ENCODE assay signal across 18 cellular contexts in the genomic region with DNA sequence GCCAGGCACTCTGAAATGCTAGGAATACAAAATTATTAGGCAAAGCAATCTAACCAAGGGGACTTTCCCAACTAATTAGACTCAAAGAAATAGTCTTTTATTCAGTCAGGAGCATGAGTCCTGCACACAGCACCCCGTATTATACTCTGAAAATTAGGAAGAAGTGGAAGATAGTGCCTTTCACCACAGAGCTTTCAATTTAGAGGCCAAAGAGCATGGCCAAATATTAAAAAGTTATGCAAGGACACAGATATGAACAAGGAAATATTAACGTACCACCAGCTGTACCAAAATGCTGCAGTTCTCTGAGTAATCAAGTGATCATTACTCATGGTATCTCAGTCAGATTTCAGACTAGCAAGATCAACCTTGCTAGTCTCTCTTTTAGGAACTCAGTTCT. TPM values are rescaled to one million over a fixed set of nuclear protein-coding genes. Genes with fewer than 3 reads are reported as not detected.
A peak's percentile ranks its signal among the peaks of the same experiment; 100 is the strongest.
DNase-seq lines count a peak whose midpoint lies in the region; ATAC-seq and TF ChIP-seq lines count a peak whose summit lies in the region.
"Had no signal": no experiment of that assay in that cellular context is flagged by ENCODE, and none has a peak within 500 bp of the region (broad histone marks: within the 10 kb centered on the region; RNA-seq: fewer than 3 reads in every experiment).

No MANE protein-coding gene starts in this region.

- no peaks in the 10 kb centered on the region for H3K27me3 Mint-ChIP-seq in dendritic cell treated with granulocyte-macrophage colony-stimulating factor and Interleukin-4, amounts not matched to agents 40 ng/mL and 50 ng/mL, for 4 days
- H3K27me3 Mint-ChIP-seq: progenitor cell of endocrine pancreas; stimulated activated naive CD8-positive, alpha-beta T cell treated with anti-CD3 and anti-CD28 coated beads, Interleukin-15, amount 100 ng/mL, for 72 hours had no signal

- intact Hi-C loops in dendritic cell treated with granulocyte-macrophage colony-stimulating factor and Interleukin-4, amounts not matched to agents 40 ng/mL and 50 ng/mL, for 4 days (cut with micrococcal nuclease): no loop called here
- intact Hi-C loops in right lobe of liver (cut with DNase I) (no loop called here), thyroid gland (cut with DNase I) (no loop called here)

- peak overlapping the region; percentile 96 for H3K27ac Mint-ChIP-seq in dendritic cell treated with granulocyte-macrophage colony-stimulating factor and Interleukin-4, amounts not matched to agents 40 ng/mL and 50 ng/mL, for 4 days
- H3K27ac Mint-ChIP-seq: progenitor cell of endocrine pancreas; stimulated activated naive CD8-positive, alpha-beta T cell treated with anti-CD3 and anti-CD28 coated beads, Interleukin-15, amount 100 ng/mL, for 72 hours had no signal

- H3K27me3 ChIP-seq in BLaER1 treated with 17β-estradiol and CSF1 and Interleukin-3, amounts not matched to agents 10 nM and 100 nM: peaks cover 0 to 17% (median 10%) of the 10 kb centered on the region in 11 experiments; a peak in 11 of 22 replicates
- H3K27me3 ChIP-seq in right lobe of liver (no peaks in the 10 kb centered on the region), thyroid gland (no peaks in the 10 kb centered on the region)
- H3K27me3 ChIP-seq: vagina had no signal

- ATAC-seq in right lobe of liver: peak in 1 of 4 donors; percentile 7
- ATAC-seq: stimulated activated naive CD8-positive, alpha-beta T cell treated with anti-CD3 and anti-CD28 coated beads, Interleukin-15, amount 100 ng/mL, for 72 hours had no signal

- TF ChIP-seq POLR2A in right lobe of liver (IDR thresholded peaks at IDR 0.05) (peak; percentile 27), thyroid gland (IDR thresholded peaks at IDR 0.05) (no peak)

- TF ChIP-seq CTCF in right lobe of liver (IDR thresholded peaks at IDR 0.05) (no peak), thyroid gland (IDR thresholded peaks at IDR 0.05) (no peak)

- peaks cover 50% of the 10 kb centered on the region for H3K4me1 Mint-ChIP-seq in dendritic cell treated with granulocyte-macrophage colony-stimulating factor and Interleukin-4, amounts not matched to agents 40 ng/mL and 50 ng/mL, for 4 days (ENCODE audit: low read depth)
- H3K4me1 Mint-ChIP-seq: stimulated activated naive CD8-positive, alpha-beta T cell treated with anti-CD3 and anti-CD28 coated beads, Interleukin-15, amount 100 ng/mL, for 72 hours had no signal

- H3K9me3 ChIP-seq in BLaER1 treated with 17β-estradiol and CSF1 and Interleukin-3, amounts not matched to agents 10 nM and 100 nM (replicated peaks in 1 of 11): no peaks in the 10 kb centered on the region
- H3K9me3 ChIP-seq in right lobe of liver (no peaks in the 10 kb centered on the region), thyroid gland (no peaks in the 10 kb centered on the region)
- H3K9me3 ChIP-seq: Caco-2, vagina had no signal

- H3K9me3 Mint-ChIP-seq in dendritic cell treated with granulocyte-macrophage colony-stimulating factor and Interleukin-4, amounts not matched to agents 40 ng/mL and 50 ng/mL, for 4 days: no peaks in the 10 kb centered on the region
- H3K9me3 Mint-ChIP-seq: stimulated activated naive CD8-positive, alpha-beta T cell treated with anti-CD3 and anti-CD28 coated beads, Interleukin-15, amount 100 ng/mL, for 72 hours had no signal

- no peaks in the 10 kb centered on the region for H4K20me1 ChIP-seq in BLaER1 treated with 17β-estradiol and CSF1 and Interleukin-3, amounts not matched to agents 10 nM and 100 nM

- peak overlapping the region in 9 of 11 experiments; percentile 23 to 91 (median 81); a peak in 15 of 22 replicates for H3K9ac ChIP-seq in BLaER1 treated with 17β-estradiol and CSF1 and Interleukin-3, amounts not matched to agents 10 nM and 100 nM

- no peak overlapping the region for H3K4me3 Mint-ChIP-seq in dendritic cell treated with granulocyte-macrophage colony-stimulating factor and Interleukin-4, amounts not matched to agents 40 ng/mL and 50 ng/mL, for 4 days
- H3K4me3 Mint-ChIP-seq: stimulated activated naive CD8-positive, alpha-beta T cell treated with anti-CD3 and anti-CD28 coated beads, Interleukin-15, amount 100 ng/mL, for 72 hours had no signal

- H3K4me3 ChIP-seq in BLaER1 treated with 17β-estradiol and CSF1 and Interleukin-3, amounts not matched to agents 10 nM and 100 nM: peak overlapping the region in 3 of 10 experiments; percentile 33 to 39 (median 35); a peak in 3 of 20 replicates
- H3K4me3 ChIP-seq in right lobe of liver: no peak overlapping the region
- no peak overlapping the region for H3K4me3 ChIP-seq in thyroid gland (replicated peaks in 1 of 3)
- H3K4me3 ChIP-seq: vagina had no signal

- peaks cover 0 to 5% (median 0%) of the 10 kb centered on the region in 11 experiments; a peak in 1 of 22 replicates for H3K36me3 ChIP-seq in BLaER1 treated with 17β-estradiol and CSF1 and Interleukin-3, amounts not matched to agents 10 nM and 100 nM
- no peaks in the 10 kb centered on the region for H3K36me3 ChIP-seq in right lobe of liver
- H3K36me3 ChIP-seq in thyroid gland: no peaks in the 10 kb centered on the region
- H3K36me3 ChIP-seq: vagina had no signal

- DNase-seq in MV-4-11 (lab: John Stamatoyannopoulos, UW) (peak; percentile 39), right lobe of liver (no peak), thyroid gland (no peak), NCI-H2081 (lab: John Stamatoyannopoulos, UW) (no peak), NCI-H1092 (lab: John Stamatoyannopoulos, UW) (no peak)
- DNase-seq in activated CD8-positive, alpha-beta memory T cell treated with anti-CD3 and anti-CD28 coated beads, Interleukin-2, amount 50 U/mL, for 48 hours: no peak
- DNase-seq: activated CD4-positive, alpha-beta T cell treated with anti-CD3 and anti-CD28 coated beads for 1 hour; activated naive CD4-positive, alpha-beta T cell treated with Interleukin-2 at 50 U/mL for 16 hours; Caco-2; GOT3; KG1; NCI-H1694 treated with DMSO at 0.1 percent for 48 hours; NCI-H446 treated with DMSO at 0.1 percent for 48 hours; stimulated activated naive CD8-positive, alpha-beta T cell treated with anti-CD3 and anti-CD28 coated beads, Interleukin-15, amount 100 ng/mL, for 72 hours had no signal

- no peaks in the 10 kb centered on the region for H3K36me3 Mint-ChIP-seq in dendritic cell treated with granulocyte-macrophage colony-stimulating factor and Interleukin-4, amounts not matched to agents 40 ng/mL and 50 ng/mL, for 4 days (ENCODE audit: low read depth)

- peak overlapping the region; percentile 64 to 99 (median 96); a peak in 21 of 22 replicates for H3K27ac ChIP-seq in BLaER1 treated with 17β-estradiol and CSF1 and Interleukin-3, amounts not matched to agents 10 nM and 100 nM
- peak overlapping the region in 2 of 3 donors; percentile 72 to 90 for H3K27ac ChIP-seq in right lobe of liver
- no peak overlapping the region for H3K27ac ChIP-seq in thyroid gland

- peak overlapping the region in 10 of 11 experiments; percentile 65 to 90 (median 84); a peak in 18 of 22 replicates for H3K4me2 ChIP-seq in BLaER1 treated with 17β-estradiol and CSF1 and Interleukin-3, amounts not matched to agents 10 nM and 100 nM

- 34% methylated on average over 2 of the region's 2 CpGs for WGBS in right lobe of liver (ENCODE audit: insufficient coverage, low coverage, low lambda C conversion rate, missing lambda C conversion rate)
- 86 to 90% methylated on average over 2 of the region's 2 CpGs for WGBS in thyroid gland, 2 donors

- H3K4me1 ChIP-seq in BLaER1 treated with 17β-estradiol and CSF1 and Interleukin-3, amounts not matched to agents 10 nM and 100 nM: peaks cover 55 to 96% (median 87%) of the 10 kb centered on the region in 10 experiments
- H3K4me1 ChIP-seq in right lobe of liver: peaks cover 0 to 37% (median 17%) of the 10 kb centered on the region in 4 donors
- H3K4me1 ChIP-seq in thyroid gland: peaks cover 0 to 4% of the 10 kb centered on the region in 2 donors

RNA-seq across cellular contexts. Expression of a gene that starts 22.6 kb away (rescaled TPM):
- 10 to 100 TPM; 56.9 to 74.3 (median 64.0) TPM for total RNA-seq in right lobe of liver
- 100 to 1,000 TPM in 2 of 4 donors, 10 to 100 TPM in 2; 56.7 to 124 (median 91.6) TPM for total RNA-seq in thyroid gland

RNA-seq across cellular contexts. Expression of a gene that starts 39.4 kb away (rescaled TPM):
- total RNA-seq in right lobe of liver: 1 to 10 TPM; 2.4 to 7.7 (median 6.7) TPM
- 1 to 10 TPM; 2.1 to 4.0 (median 2.3) TPM for total RNA-seq in thyroid gland

Comparison
In these comparisons a context has a peak if more than half of its experiments do, and no peak if none do; other contexts are left out.
1. H3K27ac ChIP-seq: peak in BLaER1 treated with 17β-estradiol and CSF1 and Interleukin-3, amounts not matched to agents 10 nM and 100 nM (11 of 11) and right lobe of liver (2 of 3); none in thyroid gland (0 of 3).